Comparison of ENCODE assay signal across 8 cellular contexts in the genomic region with DNA sequence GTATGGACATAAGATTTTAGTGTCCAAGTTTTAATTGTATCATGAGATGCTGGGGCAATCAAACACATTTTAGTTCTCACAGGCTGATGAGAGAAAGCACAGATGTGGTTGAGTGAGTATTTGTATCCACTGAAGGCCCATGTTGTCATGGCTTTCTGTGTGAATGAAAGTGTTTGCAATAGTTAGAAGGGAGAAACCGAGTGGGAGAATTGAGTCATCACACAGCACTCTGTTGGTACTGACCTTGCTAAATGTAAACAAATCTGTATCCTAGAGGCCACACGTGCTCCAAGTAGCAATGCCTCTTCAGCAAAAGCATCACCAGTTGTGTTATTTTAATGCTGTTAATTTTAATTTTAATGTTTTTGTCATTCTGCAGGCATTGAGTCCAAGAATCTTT.
DNase-seq lines count a peak whose midpoint lies in the region; ATAC-seq lines count a peak whose summit lies in the region.

No MANE protein-coding gene starts in this region.

- DNase-seq in A172 (ENCODE audit: low spot score) (peak; percentile 53), amniotic epithelial cell (ENCODE audit: low read depth) (peak; percentile 47), NCI-H82 (lab: John Stamatoyannopoulos, UW) (no peak), SKM-1 treated with dmso at 0.1 percent for 144 hours (lab: John Stamatoyannopoulos, UW; ENCODE audit: unreplicated experiment) (no peak), T-helper 9 cell (no peak), NCI-H1436 treated with DMSO at 0.1 percent for 48 hours (lab: John Stamatoyannopoulos, UW) (no peak)

- peak; percentile 99 for ATAC-seq in GM18868 (IDR thresholded peaks at IDR 0.05; ENCODE audit: unreplicated experiment)
- peak; percentile 98 for ATAC-seq in HG02981 (IDR thresholded peaks at IDR 0.05; ENCODE audit: unreplicated experiment)

Comparison
In these comparisons a context has a peak if more than half of its experiments do, and no peak if none do; other contexts are left out.
1. DNase-seq: peak in A172 (single experiment) and amniotic epithelial cell (single experiment); none in NCI-H82 (single experiment), SKM-1 treated with dmso at 0.1 percent for 144 hours (single experiment), T-helper 9 cell (single experiment) and NCI-H1436 treated with DMSO at 0.1 percent for 48 hours (single experiment).